In genomic region chr11:72625746-72626636, GRCh38 we compare ENCODE assay signal across 2 cellular contexts.
TF ChIP-seq lines count a peak whose summit lies in the region.

No MANE protein-coding gene starts in this region.

TF ChIP-seq in IMR-90, 13 proteins besides CTCF, POLR2A, EP300 and RAD21:
- TF ChIP-seq SMC3 (IDR thresholded peaks at IDR 0.05; ENCODE audit: low read depth, low read length) (no peak), USF2 (IDR thresholded peaks at IDR 0.05; ENCODE audit: low read depth, low read length) (no peak), RCOR1 (IDR thresholded peaks at IDR 0.05; ENCODE audit: insufficient replicate concordance, low read length) (no peak), FOS (IDR thresholded peaks at IDR 0.05; ENCODE audit: low read depth, low read length) (no peak), BHLHE40 (IDR thresholded peaks at IDR 0.05; ENCODE audit: low read depth, low read length) (no peak), MXI1 (IDR thresholded peaks at IDR 0.05; ENCODE audit: borderline replicate concordance, low read depth, low read length) (no peak), ELK1 (IDR thresholded peaks at IDR 0.05; ENCODE audit: borderline replicate concordance, low read depth, low read length) (no peak), MAZ (IDR thresholded peaks at IDR 0.05; ENCODE audit: borderline replicate concordance, low read depth, low read length) (no peak), CEBPB (IDR thresholded peaks at IDR 0.05; ENCODE audit: low read depth, low read length) (no peak), MAFK (IDR thresholded peaks at IDR 0.05; ENCODE audit: low read depth, low read length) (no peak), RFX5 (IDR thresholded peaks at IDR 0.05; ENCODE audit: low read depth, low read length) (no peak), NFE2L2 (IDR thresholded peaks at IDR 0.05; ENCODE audit: low read depth, low read length) (no peak), CHD1 (IDR thresholded peaks at IDR 0.05; ENCODE audit: low read depth, low read length) (no peak)

TF ChIP-seq in HepG2, 621 proteins besides CTCF, POLR2A, EP300 and RAD21 (continues in another document):
- no peak for TF ChIP-seq FOXP1 (IDR thresholded peaks at IDR 0.05)
- TF ChIP-seq FOXP1 (CRISPR knock-in tag; IDR thresholded peaks at IDR 0.05), result peak; percentile 52; the same call in 1 of the 2 replicates
- no peak for TF ChIP-seq ZBTB21 (CRISPR knock-in tag; IDR thresholded peaks at IDR 0.05)
- 0 out of 2 replicates have a peak, but pooled peaks have one; percentile 28 for TF ChIP-seq ZNF543 (CRISPR knock-in tag; IDR thresholded peaks at IDR 0.05)
- TF ChIP-seq HNF1B (CRISPR knock-in tag; IDR thresholded peaks at IDR 0.05), result 0 out of 2 replicates have a peak, but pooled peaks have one; percentile 17
- 0 out of 2 replicates have a peak, but pooled peaks have one; percentile 44 for TF ChIP-seq UBTF (CRISPR knock-in tag; IDR thresholded peaks at IDR 0.05)
- peak; percentile 71 for TF ChIP-seq PAXIP1 (CRISPR knock-in tag; conservative IDR thresholded peaks at IDR 0.05)
- 0 out of 2 replicates have a peak, but pooled peaks have one; percentile 34 for TF ChIP-seq ZNF800 (CRISPR knock-in tag; IDR thresholded peaks at IDR 0.05)
- TF ChIP-seq ZNF883 (CRISPR knock-in tag; IDR thresholded peaks at IDR 0.05; ENCODE audit: not compliant biosample characterization), result peak; percentile 12
- TF ChIP-seq ZSCAN21 (CRISPR knock-in tag; IDR thresholded peaks at IDR 0.05; ENCODE audit: borderline replicate concordance), result no peak
- no peak for TF ChIP-seq CREM (IDR thresholded peaks at IDR 0.05)
- TF ChIP-seq CREM (CRISPR knock-in tag; IDR thresholded peaks at IDR 0.05), result no peak
- 0 out of 2 replicates have a peak, but pooled peaks have one; percentile 34 for TF ChIP-seq FOXP4 (CRISPR knock-in tag; IDR thresholded peaks at IDR 0.05)
- no peak for TF ChIP-seq ZNF264 (CRISPR knock-in tag; IDR thresholded peaks at IDR 0.05)
- 0 out of 2 replicates have a peak, but pooled peaks have one; percentile 31 for TF ChIP-seq MEF2D (CRISPR knock-in tag; IDR thresholded peaks at IDR 0.05)
- no peak for TF ChIP-seq ZNF207 (IDR thresholded peaks at IDR 0.05; ENCODE audit: borderline replicate concordance)
- TF ChIP-seq SSRP1 (CRISPR knock-in tag; IDR thresholded peaks at IDR 0.05), result no peak
- no peak for TF ChIP-seq SMYD3 (CRISPR knock-in tag; IDR thresholded peaks at IDR 0.05)
- peak; percentile 55; the same call in 1 of the 2 replicates for TF ChIP-seq IKZF5 (CRISPR knock-in tag; IDR thresholded peaks at IDR 0.05)
- TF ChIP-seq ZNF280D (CRISPR knock-in tag; IDR thresholded peaks at IDR 0.05), result 0 out of 2 replicates have a peak, but pooled peaks have one; percentile 35
- TF ChIP-seq ZBTB20 (CRISPR knock-in tag; IDR thresholded peaks at IDR 0.05; ENCODE audit: borderline replicate concordance, low read depth), result peak; percentile 42; the same call in 1 of the 2 replicates
- peak; percentile 74; the same call in 1 of the 2 replicates for TF ChIP-seq ZNF556 (CRISPR knock-in tag; IDR thresholded peaks at IDR 0.05; ENCODE audit: borderline replicate concordance)
- peak; percentile 61 for TF ChIP-seq SAP130 (CRISPR knock-in tag; IDR thresholded peaks at IDR 0.05; ENCODE audit: low read depth)
- no peak for TF ChIP-seq ZNF468 (CRISPR knock-in tag; IDR thresholded peaks at IDR 0.05)
- TF ChIP-seq FLYWCH1 (CRISPR knock-in tag; IDR thresholded peaks at IDR 0.05), result no peak
- no peak for TF ChIP-seq HBP1 (CRISPR knock-in tag; IDR thresholded peaks at IDR 0.05; ENCODE audit: low read depth)
- peak; percentile 54; the same call in 1 of the 2 replicates for TF ChIP-seq GABPB1 (CRISPR knock-in tag; IDR thresholded peaks at IDR 0.05)
- TF ChIP-seq HOXA3 (CRISPR knock-in tag; IDR thresholded peaks at IDR 0.05), result no peak
- no peak for TF ChIP-seq TEF (CRISPR knock-in tag; IDR thresholded peaks at IDR 0.05)
- no peak for TF ChIP-seq ZFYVE20 (CRISPR knock-in tag; IDR thresholded peaks at IDR 0.05; ENCODE audit: borderline replicate concordance, low read depth)
- TF ChIP-seq ZNF710 (CRISPR knock-in tag; IDR thresholded peaks at IDR 0.05; ENCODE audit: borderline replicate concordance), result peak; percentile 24; the same call in 1 of the 2 replicates
